1 cellular context compared by ENCODE assay signal in genomic region chr12:38906482-38907170, GRCh38.
TF ChIP-seq lines count a peak whose summit lies in the region.

No MANE protein-coding gene starts in this region.

TF ChIP-seq in HepG2, 621 proteins besides CTCF, POLR2A, EP300 and RAD21 (continued from another document and continues in another):
- TF ChIP-seq SNAPC4 (CRISPR knock-in tag; IDR thresholded peaks at IDR 0.05) = no peak
- TF ChIP-seq SP5 (CRISPR knock-in tag; IDR thresholded peaks at IDR 0.05; ENCODE audit: borderline replicate concordance, low read depth) = peak; percentile 57; the same call in 1 of the 2 replicates
- TF ChIP-seq ZFY (CRISPR knock-in tag; IDR thresholded peaks at IDR 0.05) = no peak
- peak; percentile 47; the same call in 1 of the 2 replicates for TF ChIP-seq RXRB (CRISPR knock-in tag; IDR thresholded peaks at IDR 0.05; ENCODE audit: borderline replicate concordance)
- TF ChIP-seq ATF5 (CRISPR knock-in tag; IDR thresholded peaks at IDR 0.05; ENCODE audit: low read depth) = no peak
- peak; percentile 59; the same call in 1 of the 2 replicates for TF ChIP-seq SPEN (CRISPR knock-in tag; IDR thresholded peaks at IDR 0.05; ENCODE audit: low read depth)
- TF ChIP-seq DPF2 (CRISPR knock-in tag; IDR thresholded peaks at IDR 0.05; ENCODE audit: borderline replicate concordance, low read depth) = no peak
- TF ChIP-seq ZNF768 (CRISPR knock-in tag; IDR thresholded peaks at IDR 0.05) = peak; percentile 59; the same call in 1 of the 2 replicates
- no peak for TF ChIP-seq TAF15 (IDR thresholded peaks at IDR 0.05; ENCODE audit: low read depth, low read length, poor library complexity, severe bottlenecking)
- TF ChIP-seq HCFC1 (IDR thresholded peaks at IDR 0.05; ENCODE audit: low read depth, low read length) = no peak
- no peak for TF ChIP-seq MXD1 (CRISPR knock-in tag; IDR thresholded peaks at IDR 0.05)
- TF ChIP-seq ZNF407 (CRISPR knock-in tag; IDR thresholded peaks at IDR 0.05; ENCODE audit: not compliant biosample characterization) = no peak
- no peak for TF ChIP-seq ZNF10 (CRISPR knock-in tag; IDR thresholded peaks at IDR 0.05; ENCODE audit: borderline replicate concordance, low read depth)
- TF ChIP-seq MEIS2 (CRISPR knock-in tag; IDR thresholded peaks at IDR 0.05) = no peak
- TF ChIP-seq ZNF280D (CRISPR knock-in tag; IDR thresholded peaks at IDR 0.05) = peak; percentile 65; the same call in 1 of the 2 replicates
- TF ChIP-seq TBL1XR1 (IDR thresholded peaks at IDR 0.05; ENCODE audit: borderline replicate concordance, low read length, partially characterized antibody) = no peak
- TF ChIP-seq ZZZ3 (CRISPR knock-in tag; IDR thresholded peaks at IDR 0.05; ENCODE audit: borderline replicate concordance) = no peak
- TF ChIP-seq SSRP1 (CRISPR knock-in tag; IDR thresholded peaks at IDR 0.05) = no peak
- TF ChIP-seq ZNF44 (CRISPR knock-in tag; IDR thresholded peaks at IDR 0.05) = no peak
- no peak; the same call in 1 of the 2 replicates for TF ChIP-seq MAZ (IDR thresholded peaks at IDR 0.05; ENCODE audit: borderline replicate concordance, low read depth, low read length)
- peak; percentile 65; the same call in 1 of the 2 replicates for TF ChIP-seq MAZ (CRISPR knock-in tag; IDR thresholded peaks at IDR 0.05; ENCODE audit: low read depth)
- no peak for TF ChIP-seq AKNA (CRISPR knock-in tag; IDR thresholded peaks at IDR 0.05; ENCODE audit: borderline replicate concordance)
- no peak for TF ChIP-seq PAX8 (CRISPR knock-in tag; IDR thresholded peaks at IDR 0.05; ENCODE audit: borderline replicate concordance)
- no peak for TF ChIP-seq NFIB (CRISPR knock-in tag; IDR thresholded peaks at IDR 0.05; ENCODE audit: borderline replicate concordance)
- no peak for TF ChIP-seq ZFAT (CRISPR knock-in tag; conservative IDR thresholded peaks at IDR 0.05)
- TF ChIP-seq ARHGAP35 (CRISPR knock-in tag; IDR thresholded peaks at IDR 0.05; ENCODE audit: borderline replicate concordance) = no peak
- TF ChIP-seq ZMAT5 (CRISPR knock-in tag; IDR thresholded peaks at IDR 0.05; ENCODE audit: borderline replicate concordance, low read depth) = no peak
- no peak for TF ChIP-seq ZSCAN12 (CRISPR knock-in tag; IDR thresholded peaks at IDR 0.05)
- TF ChIP-seq HIC2 (CRISPR knock-in tag; IDR thresholded peaks at IDR 0.05; ENCODE audit: low read depth) = no peak
